15 cellular contexts compared by ENCODE assay signal in the genomic region with DNA sequence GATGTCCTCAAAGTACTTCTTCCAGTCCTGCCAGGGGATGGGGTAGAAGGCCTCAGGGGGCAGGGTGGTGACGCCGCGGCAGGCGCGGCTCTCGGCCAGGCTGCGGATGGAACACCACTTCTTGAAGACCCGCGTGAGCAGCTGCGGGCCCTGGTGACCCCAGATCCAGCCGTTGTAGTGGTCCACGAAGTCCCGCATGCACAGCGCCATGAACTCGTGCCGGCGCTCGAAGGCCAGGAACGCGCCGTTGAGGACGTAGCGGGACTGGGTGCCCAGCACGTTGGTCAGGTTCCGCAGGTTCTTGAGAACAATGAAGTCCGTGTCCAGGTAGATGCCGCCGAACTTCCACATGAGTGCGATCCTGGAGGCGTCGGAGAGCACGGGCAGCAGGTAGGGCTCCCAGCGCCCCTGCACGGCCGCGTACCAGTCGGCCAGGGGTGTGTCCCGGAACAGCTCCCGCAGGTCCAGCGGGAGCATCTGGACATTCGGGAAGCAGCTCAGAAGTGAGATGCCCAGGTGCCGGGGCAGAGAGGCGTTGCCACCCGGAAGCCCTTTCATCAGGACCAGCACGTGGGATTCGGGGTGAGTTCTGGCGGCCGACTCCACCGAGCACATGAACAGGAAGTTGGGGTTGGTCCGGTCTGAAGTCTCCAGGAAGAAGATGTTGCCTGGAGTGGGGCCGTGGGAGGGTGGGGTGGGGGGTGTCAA. TPM values are rescaled to one million over a fixed set of nuclear protein-coding genes. Genes with fewer than 3 reads are reported as not detected.
DNase-seq lines count a peak whose midpoint lies in the region; ATAC-seq and TF ChIP-seq lines count a peak whose summit lies in the region.
"Had no signal": no experiment of that assay in that cellular context is flagged by ENCODE, and none has a peak within 500 bp of the region (broad histone marks: within the 10 kb centered on the region; RNA-seq: fewer than 3 reads in every experiment).

No MANE protein-coding gene starts in this region.

- H3K27ac ChIP-seq in DOHH2 (ENCODE audit: low read depth, low read length), result no peak overlapping the region
- H3K27ac ChIP-seq in OCI-LY7 (ENCODE audit: low read depth, low read length, poor library complexity, severe bottlenecking), result peak overlapping the region; percentile 62
- peak overlapping the region; percentile 81 for H3K27ac ChIP-seq in stomach smooth muscle (ENCODE audit: low read length)

- H4K20me1 ChIP-seq in DOHH2 (ENCODE audit: control insufficient read depth, insufficient read depth, low read depth, low read length) (no peaks in the 10 kb centered on the region), OCI-LY7 (ENCODE audit: insufficient read depth, low read length) (no peaks in the 10 kb centered on the region)

- CTCF ChIA-PET in OCI-LY7 (lab: Charles Lee; ENCODE audit: unreplicated experiment), result no interaction called here

- H3K27me3 ChIP-seq in DOHH2 (ENCODE audit: control insufficient read depth, low read length), result no peaks in the 10 kb centered on the region
- H3K27me3 ChIP-seq in stomach smooth muscle (ENCODE audit: control insufficient read depth in 1 of 2, insufficient read depth in 2 of 2, low read length in 2 of 2), result no peaks in the 10 kb centered on the region

- peaks cover 24% of the 10 kb centered on the region for H3K36me3 ChIP-seq in DOHH2 (ENCODE audit: control insufficient read depth, low read length)
- peaks cover 69% of the 10 kb centered on the region for H3K36me3 ChIP-seq in OCI-LY7 (ENCODE audit: insufficient read depth, low read length)
- peaks cover 10 to 18% of the 10 kb centered on the region in 2 donors for H3K36me3 ChIP-seq in stomach smooth muscle (ENCODE audit: control insufficient read depth in 2 of 2, insufficient read depth in 2 of 2, low read length in 2 of 2)

- peaks cover 36% of the 10 kb centered on the region for H3K4me1 ChIP-seq in DOHH2 (ENCODE audit: control insufficient read depth, low read length)
- peaks cover 64% of the 10 kb centered on the region for H3K4me1 ChIP-seq in OCI-LY7 (ENCODE audit: insufficient read depth, low read length, poor library complexity, severe bottlenecking)
- peaks cover 63% of the 10 kb centered on the region for H3K4me1 ChIP-seq in stomach smooth muscle (ENCODE audit: control insufficient read depth, insufficient read depth, low read length)

- H3K79me2 ChIP-seq in DOHH2 (ENCODE audit: control insufficient read depth, low read length) (peaks cover 16% of the 10 kb centered on the region), OCI-LY7 (ENCODE audit: insufficient read depth, low read depth, low read length) (peaks cover 42% of the 10 kb centered on the region; the same call in 1 of the 2 replicates)

- H3K4me2 ChIP-seq in DOHH2 (ENCODE audit: low read length) (peak overlapping the region; percentile 65), OCI-LY7 (ENCODE audit: low read length) (peak overlapping the region; percentile 90)
- H3K4me2 ChIP-seq: GM23338 had no signal

- no peak overlapping the region for H2AFZ ChIP-seq in OCI-LY7 (ENCODE audit: low read length)
- H2AFZ ChIP-seq: GM23338 had no signal

- TF ChIP-seq CTCF in DOHH2 (IDR thresholded peaks at IDR 0.05; ENCODE audit: low read depth, low read length, poor library complexity, severe bottlenecking), result no peak
- no peak for TF ChIP-seq CTCF in OCI-LY7 (conservative IDR thresholded peaks at IDR 0.05; ENCODE audit: low read length)

- intact Hi-C loops in OCI-LY7 (cut with micrococcal nuclease; ENCODE audit: unreplicated experiment), result no loop called here

- ATAC-seq in HG02870 (IDR thresholded peaks at IDR 0.05; ENCODE audit: unreplicated experiment), result no peak

- POLR2A ChIA-PET in OCI-LY7 (lab: Charles Lee), result no interaction called here

- H3K9me3 ChIP-seq in DOHH2 (ENCODE audit: control insufficient read depth, insufficient read depth, low read length) (no peaks in the 10 kb centered on the region), OCI-LY7 (ENCODE audit: low read length) (no peaks in the 10 kb centered on the region), stomach smooth muscle (ENCODE audit: control insufficient read depth in 2 of 2, low read length in 2 of 2) (no peaks in the 10 kb centered on the region)

- H3K9ac ChIP-seq in stomach smooth muscle (ENCODE audit: low read length in 2 of 2), result no peak overlapping the region

- no peak for DNase-seq in OCI-LY7 (ENCODE audit: low spot score)
- peak; percentile 9 for DNase-seq in iPS-NIHi11 (ENCODE audit: low spot score)
- no peak for DNase-seq in retina
- no peak for DNase-seq in activated CD8-positive, alpha-beta memory T cell treated with anti-CD3 and anti-CD28 coated beads, Interleukin-2, amount 50 U/mL, for 48 hours
- DNase-seq: CD8-positive, alpha-beta memory T cell; DND-41; GDM1; NCI-H1092 treated with DMSO at 0.1 percent for 48 hours; NCI-H2081 treated with DMSO at 0.1 percent for 48 hours; NCI-H510A treated with DMSO at 0.1 percent for 48 hours; SHP77 had no signal

- H3K9me2 ChIP-seq in DOHH2 (replicated peaks; ENCODE audit: control insufficient read depth, low read length), result no peaks in the 10 kb centered on the region
- no peaks in the 10 kb centered on the region for H3K9me2 ChIP-seq in OCI-LY7 (ENCODE audit: insufficient read depth, low read length)

- H3F3A ChIP-seq in DOHH2 (ENCODE audit: control insufficient read depth, insufficient read depth), result no peaks in the 10 kb centered on the region

- no TSS peak for BruUV-seq in OCI-LY7 (replicated peaks; lab: Mats Ljungman, UMichigan)

- no peak overlapping the region for H3K4me3 ChIP-seq in DOHH2 (ENCODE audit: low read length)
- no peak overlapping the region for H3K4me3 ChIP-seq in OCI-LY7 (ENCODE audit: low read depth, low read length, poor library complexity, severe bottlenecking)
- no peak overlapping the region for H3K4me3 ChIP-seq in stomach smooth muscle (ENCODE audit: low read length in 2 of 2)
- H3K4me3 ChIP-seq: GM23338 had no signal

RNA-seq across cellular contexts. Expression of a gene that starts 27.5 kb away (rescaled TPM):
- 48.9 and 61.5 TPM in 2 replicates for total RNA-seq in OCI-LY7 (2014; rRNA removed; shearing (Covaris generic))
- 40.5 and 56.0 TPM in 2 replicates for total RNA-seq in OCI-LY7 (2022)
- total RNA-seq: CD8-positive, alpha-beta memory T cell had no signal

RNA-seq across cellular contexts. Expression of a gene that starts 44.0 kb away (rescaled TPM):
- 28.5 and 38.0 TPM in 2 replicates for total RNA-seq in OCI-LY7 (2014; rRNA removed; shearing (Covaris generic))
- total RNA-seq in OCI-LY7 (2022), result 68.9 and 74.7 TPM in 2 replicates

RNA-seq across cellular contexts. Expression of a gene that starts 52.8 kb away (rescaled TPM):
- 0.92 and 0.93 TPM in 2 replicates for total RNA-seq in OCI-LY7 (2014; rRNA removed; shearing (Covaris generic))
- 1.1 and 1.8 TPM in 2 replicates for total RNA-seq in OCI-LY7 (2022)
- total RNA-seq: GM23338 had no signal
